1 cellular context compared by ENCODE assay signal in the genomic region with DNA sequence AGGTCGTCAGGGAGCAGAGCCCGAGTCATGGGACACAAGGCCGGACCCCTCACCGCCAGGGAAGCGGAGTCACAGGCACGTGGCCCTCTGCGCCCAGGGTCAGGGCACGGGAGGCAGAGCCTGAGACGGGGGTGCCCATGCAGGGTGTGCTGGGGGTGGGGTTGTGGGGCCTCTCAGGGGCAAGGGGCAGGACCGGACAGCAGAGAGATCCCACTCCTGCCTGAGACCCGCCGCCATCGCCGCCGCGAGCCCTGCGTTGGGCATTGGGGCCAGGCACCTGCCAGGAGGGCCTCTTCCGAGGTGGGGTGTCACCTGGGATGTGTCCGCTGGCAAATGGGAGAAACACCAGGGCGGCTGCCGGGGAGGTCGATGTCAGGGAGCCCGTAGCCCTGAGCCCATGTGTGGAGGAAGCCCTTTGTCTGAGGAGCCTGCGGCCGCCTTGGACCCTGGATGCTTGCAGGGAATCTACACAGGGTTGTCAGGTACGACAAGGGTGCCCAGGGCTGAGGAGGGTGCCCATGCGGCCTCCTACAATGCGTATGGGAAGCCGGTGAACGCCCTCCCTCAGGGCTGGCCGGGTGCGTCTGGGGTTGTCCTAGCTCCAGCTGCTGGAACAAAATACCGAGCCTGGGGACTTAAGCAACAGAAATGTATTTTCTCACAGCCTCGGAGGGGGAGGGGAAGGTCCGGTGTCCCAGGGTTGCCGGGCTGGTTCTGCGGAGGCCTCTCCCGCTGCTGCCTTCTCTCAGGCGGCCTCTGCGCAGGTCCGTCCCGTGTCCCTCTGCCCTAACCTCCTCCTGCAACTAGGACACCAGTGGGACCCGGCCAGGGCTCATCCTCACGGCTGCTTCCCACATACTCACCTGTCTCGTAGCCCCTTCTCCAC.
TF ChIP-seq lines count a peak whose summit lies in the region.

No MANE protein-coding gene starts in this region.

TF ChIP-seq in H1, 55 proteins besides CTCF, POLR2A, EP300 and RAD21:
- TF ChIP-seq, protein P1, sequence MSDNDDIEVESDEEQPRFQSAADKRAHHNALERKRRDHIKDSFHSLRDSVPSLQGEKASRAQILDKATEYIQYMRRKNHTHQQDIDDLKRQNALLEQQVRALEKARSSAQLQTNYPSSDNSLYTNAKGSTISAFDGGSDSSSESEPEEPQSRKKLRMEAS (IDR thresholded peaks at IDR 0.05): no peak
- TF ChIP-seq YY1 (IDR thresholded peaks at IDR 0.05; ENCODE audit: low read depth, low read length) (no peak), RXRA (IDR thresholded peaks at IDR 0.05; ENCODE audit: insufficient read depth, low read depth, low read length) (no peak), RFX5 (IDR thresholded peaks at IDR 0.05; ENCODE audit: borderline replicate concordance, low read depth, low read length) (no peak), CBX8 (IDR thresholded peaks at IDR 0.05; ENCODE audit: borderline replicate concordance, low read depth, low read length) (no peak), NRF1 (IDR thresholded peaks at IDR 0.05; ENCODE audit: low read depth, low read length) (no peak), EGR1 (IDR thresholded peaks at IDR 0.05; ENCODE audit: borderline replicate concordance, low read depth, low read length) (no peak), RBBP5 (IDR thresholded peaks at IDR 0.05; ENCODE audit: borderline replicate concordance, low read depth, low read length) (no peak), JUND (IDR thresholded peaks at IDR 0.05; ENCODE audit: low read length) (no peak), KDM1A (IDR thresholded peaks at IDR 0.05; ENCODE audit: borderline replicate concordance, low read length) (no peak), NANOG (IDR thresholded peaks at IDR 0.05; ENCODE audit: insufficient read depth, low read depth, low read length, poor library complexity, severe bottlenecking) (no peak), FOSL1 (IDR thresholded peaks at IDR 0.05; ENCODE audit: insufficient read depth, low read depth, low read length) (no peak), SRF (IDR thresholded peaks at IDR 0.05; ENCODE audit: low read depth, low read length) (no peak), HDAC6 (IDR thresholded peaks at IDR 0.05; ENCODE audit: low read depth, low read length) (no peak)
- TF ChIP-seq, protein P2, sequence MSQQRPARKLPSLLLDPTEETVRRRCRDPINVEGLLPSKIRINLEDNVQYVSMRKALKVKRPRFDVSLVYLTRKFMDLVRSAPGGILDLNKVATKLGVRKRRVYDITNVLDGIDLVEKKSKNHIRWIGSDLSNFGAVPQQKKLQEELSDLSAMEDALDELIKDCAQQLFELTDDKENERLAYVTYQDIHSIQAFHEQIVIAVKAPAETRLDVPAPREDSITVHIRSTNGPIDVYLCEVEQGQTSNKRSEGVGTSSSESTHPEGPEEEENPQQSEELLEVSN (IDR thresholded peaks at IDR 0.05): no peak
- TF ChIP-seq, protein P3, sequence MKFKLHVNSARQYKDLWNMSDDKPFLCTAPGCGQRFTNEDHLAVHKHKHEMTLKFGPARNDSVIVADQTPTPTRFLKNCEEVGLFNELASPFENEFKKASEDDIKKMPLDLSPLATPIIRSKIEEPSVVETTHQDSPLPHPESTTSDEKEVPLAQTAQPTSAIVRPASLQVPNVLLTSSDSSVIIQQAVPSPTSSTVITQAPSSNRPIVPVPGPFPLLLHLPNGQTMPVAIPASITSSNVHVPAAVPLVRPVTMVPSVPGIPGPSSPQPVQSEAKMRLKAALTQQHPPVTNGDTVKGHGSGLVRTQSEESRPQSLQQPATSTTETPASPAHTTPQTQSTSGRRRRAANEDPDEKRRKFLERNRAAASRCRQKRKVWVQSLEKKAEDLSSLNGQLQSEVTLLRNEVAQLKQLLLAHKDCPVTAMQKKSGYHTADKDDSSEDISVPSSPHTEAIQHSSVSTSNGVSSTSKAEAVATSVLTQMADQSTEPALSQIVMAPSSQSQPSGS (IDR thresholded peaks at IDR 0.05; ENCODE audit: low read length): no peak
